26 cellular contexts compared by ENCODE assay signal in genomic region chr1:235025422-235025984, GRCh38.
DNase-seq lines count a peak whose midpoint lies in the region; ATAC-seq, FAIRE-seq and TF ChIP-seq lines count a peak whose summit lies in the region.
"Had no signal": no experiment of that assay in that cellular context is flagged by ENCODE, and none has a peak within 500 bp of the region (broad histone marks: within the 10 kb centered on the region; RNA-seq: fewer than 3 reads in every experiment).

No MANE protein-coding gene starts in this region.

- TF ChIP-seq POLR2A in GM12878 (IDR thresholded peaks at IDR 0.05; ENCODE audit: low read depth, low read length) (no peak), spleen (IDR thresholded peaks at IDR 0.05) (no peak), tibial nerve (IDR thresholded peaks at IDR 0.05) (no peak)

- H3K27ac ChIP-seq in HEK293 (ENCODE audit: extremely low read depth, low read depth, low read length) = no peak overlapping the region
- H3K27ac ChIP-seq in GM12878 (ENCODE audit: control insufficient read depth, insufficient read depth) = peak overlapping the region; percentile 75
- H3K27ac ChIP-seq in spleen = no peak overlapping the region
- H3K27ac ChIP-seq in coronary artery = no peak overlapping the region
- H3K27ac ChIP-seq in tibial nerve = no peak overlapping the region
- H3K27ac ChIP-seq: left ventricle myocardium inferior, Peyer's patch had no signal

- H3K4me1 Mint-ChIP-seq in activated CD8-positive, alpha-beta memory T cell treated with anti-CD3 and anti-CD28 coated beads, Interleukin-2, amount 10 ng/mL, durations not matched to agents 7 days and 5 days = peaks cover 28% of the 10 kb centered on the region

- no peaks in the 10 kb centered on the region for H3K9me3 ChIP-seq in HEK293 (ENCODE audit: control insufficient read depth, insufficient read depth, low read depth, low read length)
- peaks cover 7% of the 10 kb centered on the region; the same call in 2 of the 3 replicates for H3K9me3 ChIP-seq in GM12878 (replicated peaks; ENCODE audit: control insufficient read depth, insufficient read depth, low read length)
- peaks cover 0 to 6% (median 1%) of the 10 kb centered on the region in 8 donors for H3K9me3 ChIP-seq in spleen
- H3K9me3 ChIP-seq in tibial nerve = no peaks in the 10 kb centered on the region
- H3K9me3 ChIP-seq: HAP-1, left ventricle myocardium inferior, Peyer's patch had no signal

- SMC1A ChIA-PET in GM12878 (lab: Charles Lee; ENCODE audit: uncharacterized antibody, unreplicated experiment) = interaction anchor here (0.9 to 11.0 kb wide), 13 partner anchors 8 to 525 kb away, joined by 3 to 125 read pairs (median 9); no protein-coding TSS in a partner anchor

- H3K9ac ChIP-seq in GM12878 (ENCODE audit: control insufficient read depth, insufficient read depth, low read length) = peak overlapping the region; percentile 17

- no peak overlapping the region for H3K27ac Mint-ChIP-seq in activated CD8-positive, alpha-beta memory T cell treated with anti-CD3 and anti-CD28 coated beads, Interleukin-2, amount 10 ng/mL, durations not matched to agents 7 days and 5 days

- H3K27me3 ChIP-seq in GM12878 (replicated peaks in 1 of 2; ENCODE audit: control insufficient read depth in 2 of 2, insufficient read depth in 2 of 2, low read length in 1 of 2) (no peaks in the 10 kb centered on the region), spleen (replicated peaks in 1 of 7) (no peaks in the 10 kb centered on the region), tibial nerve (no peaks in the 10 kb centered on the region)
- H3K27me3 ChIP-seq: MG63, Peyer's patch had no signal

- H3K79me2 ChIP-seq in GM12878 (ENCODE audit: control insufficient read depth, insufficient read depth, low read length) = no peaks in the 10 kb centered on the region

- peaks cover 4% of the 10 kb centered on the region for H3K36me3 Mint-ChIP-seq in activated CD8-positive, alpha-beta memory T cell treated with anti-CD3 and anti-CD28 coated beads, Interleukin-2, amount 10 ng/mL, durations not matched to agents 7 days and 5 days
- H3K36me3 Mint-ChIP-seq: brain; naive thymus-derived CD8-positive, alpha-beta T cell had no signal

- peak; percentile 28 for ATAC-seq in activated CD8-positive, alpha-beta memory T cell treated with anti-CD3 and anti-CD28 coated beads, Interleukin-2, amount 10 ng/mL, durations not matched to agents 7 days and 5 days
- no peak for ATAC-seq in GM12878

- intact Hi-C loops in GM12878 (cut with micrococcal nuclease; ENCODE audit: unreplicated experiment) (loop anchor here (1.0 kb wide), 1 partner anchor 50 kb away; no protein-coding TSS in a partner anchor), spleen (cut with DNase I; ENCODE audit: low total_unique reads) (no loop called here)

- in situ Hi-C loops in GM12878 (cut with MboI) = no loop called here

- no peak overlapping the region for H3K4me3 Mint-ChIP-seq in activated CD8-positive, alpha-beta memory T cell treated with anti-CD3 and anti-CD28 coated beads, Interleukin-2, amount 10 ng/mL, durations not matched to agents 7 days and 5 days
- H3K4me3 Mint-ChIP-seq: brain; naive thymus-derived CD8-positive, alpha-beta T cell had no signal

- peak overlapping the region; percentile 3; the same call in 1 of the 2 replicates for H2AFZ ChIP-seq in GM12878 (ENCODE audit: control insufficient read depth, low read depth, low read length)

- no peaks in the 10 kb centered on the region for H3K4me1 ChIP-seq in HEK293 (ENCODE audit: control insufficient read depth, insufficient read depth, low read length)
- H3K4me1 ChIP-seq in GM12878 (ENCODE audit: control insufficient read depth, insufficient read depth, low read length) = peaks cover 43% of the 10 kb centered on the region
- peaks cover 0 to 22% (median 0%) of the 10 kb centered on the region in 6 donors for H3K4me1 ChIP-seq in spleen
- H3K4me1 ChIP-seq in tibial nerve = peaks cover 0 to 14% (median 5%) of the 10 kb centered on the region in 4 donors
- H3K4me1 ChIP-seq: HAP-1 had no signal

- RAD21 ChIA-PET in GM12878 (lab: Charles Lee; ENCODE audit: unreplicated experiment) = interaction anchor here (0.7 to 4.0 kb wide), 6 partner anchors 9 to 53 kb away, joined by 3 to 31 read pairs (median 6); no protein-coding TSS in a partner anchor

- H3K4me2 ChIP-seq in GM12878 (ENCODE audit: control insufficient read depth, insufficient read depth) = peak overlapping the region; percentile 1

- no peaks in the 10 kb centered on the region for H3K27me3 Mint-ChIP-seq in activated CD8-positive, alpha-beta memory T cell treated with anti-CD3 and anti-CD28 coated beads, Interleukin-2, amount 10 ng/mL, durations not matched to agents 7 days and 5 days
- H3K27me3 Mint-ChIP-seq: brain; naive thymus-derived CD8-positive, alpha-beta T cell had no signal

- TF ChIP-seq EP300 in GM12878 (IDR thresholded peaks at IDR 0.05; ENCODE audit: borderline replicate concordance in 1 of 2, control insufficient read depth in 1 of 2, low read depth in 2 of 2, low read length in 2 of 2) (no peak), tibial nerve (IDR thresholded peaks at IDR 0.05) (no peak)

- no peak for DNase-seq in activated CD8-positive, alpha-beta memory T cell treated with anti-CD3 and anti-CD28 coated beads, Interleukin-2, amount 10 ng/mL, durations not matched to agents 7 days and 5 days
- no peak for DNase-seq in activated CD8-positive, alpha-beta memory T cell treated with anti-CD3 and anti-CD28 coated beads, Interleukin-2, amount 50 U/mL, for 4 hours
- DNase-seq in GM12878 (ENCODE audit: low read depth, low spot score) = no peak
- peak; percentile 18 for DNase-seq in spleen
- no peak for DNase-seq in NCI-H1092 treated with DMSO at 0.1 percent for 48 hours (lab: John Stamatoyannopoulos, UW)
- no peak for DNase-seq in coronary artery (ENCODE audit: low spot score)
- DNase-seq in tibial nerve (ENCODE audit: low spot score in 2 of 2) = no peak
- DNase-seq: activated naive CD4-positive, alpha-beta T cell treated with Interleukin-2 at 50 U/mL for 16 hours; cerebellar nuclear complex; DMS79; GF-D8; KG1; left ventricle myocardium inferior; MG63; midbrain; naive thymus-derived CD8-positive, alpha-beta T cell; NCI-H1417 treated with DMSO at 0.1 percent for 48 hours; NCI-H446 treated with DMSO at 0.1 percent for 48 hours; SHP77 treated with DMSO at 0.1 percent for 48 hours; small intestine; stimulated activated CD4-positive, alpha-beta T cell treated with anti-CD3 and anti-CD28 coated beads, Interleukin-1b, Interleukin-23, amount 100 ng/mL, for 48 hours; T1000 had no signal

- BruUV-seq in GM12878 (replicated peaks; lab: Mats Ljungman, UMichigan) = no TSS peak

- POLR2A ChIA-PET in HEK293 (lab: Yijun Ruan, JAX) (no interaction called here), GM12878 (lab: Charles Lee) (interaction anchor here (0.9 to 2.3 kb wide), 4 partner anchors 9 to 47 kb away, joined by 3 to 17 read pairs (median 10); no protein-coding TSS in a partner anchor)

- TF ChIP-seq CTCF in HEK293 (tag by site-specific recombination; IDR thresholded peaks at IDR 0.05) (no peak), GM12878 (IDR thresholded peaks at IDR 0.05 in 2 of 3, conservative IDR thresholded peaks at IDR 0.05 in 1 of 3; ENCODE audit: control insufficient read depth in 2 of 3, extremely low read depth in 1 of 3, insufficient read depth in 1 of 3, low read depth in 3 of 3, low read length in 3 of 3) (no peak), spleen (IDR thresholded peaks at IDR 0.05 in 8 of 11, conservative IDR thresholded peaks at IDR 0.05 in 3 of 11) (no peak), coronary artery (IDR thresholded peaks at IDR 0.05) (no peak), tibial nerve (IDR thresholded peaks at IDR 0.05) (no peak)

- no peaks in the 10 kb centered on the region for H4K20me1 ChIP-seq in GM12878 (ENCODE audit: control insufficient read depth, insufficient read depth)

- H3K9me3 Mint-ChIP-seq in activated CD8-positive, alpha-beta memory T cell treated with anti-CD3 and anti-CD28 coated beads, Interleukin-2, amount 10 ng/mL, durations not matched to agents 7 days and 5 days (ENCODE audit: low read depth) = peaks cover 8% of the 10 kb centered on the region

- no peak overlapping the region for H3K4me3 ChIP-seq in HEK293 (ENCODE audit: low read depth, low read length)
- no peak overlapping the region for H3K4me3 ChIP-seq in GM12878
- no peak overlapping the region for H3K4me3 ChIP-seq in spleen
- no peak overlapping the region for H3K4me3 ChIP-seq in coronary artery
- no peak overlapping the region for H3K4me3 ChIP-seq in tibial nerve
- H3K4me3 ChIP-seq: HAP-1, left ventricle myocardium inferior, MG63, Peyer's patch had no signal

- H3K36me3 ChIP-seq in HEK293 (ENCODE audit: control insufficient read depth in 2 of 2, insufficient read depth in 1 of 2, low read length in 2 of 2) (no peaks in the 10 kb centered on the region), GM12878 (ENCODE audit: control insufficient read depth in 2 of 2, insufficient read depth in 2 of 2, low read length in 1 of 2) (no peaks in the 10 kb centered on the region), spleen (no peaks in the 10 kb centered on the region), tibial nerve (no peaks in the 10 kb centered on the region)
- H3K36me3 ChIP-seq: HAP-1, left ventricle myocardium inferior, MG63, Peyer's patch had no signal

- no peak for TF ChIP-seq RAD21 in GM12878 (IDR thresholded peaks at IDR 0.05; ENCODE audit: insufficient read depth, low read depth, low read length)

- CTCF ChIA-PET in activated CD8-positive, alpha-beta memory T cell treated with anti-CD3 and anti-CD28 coated beads, Interleukin-2, amount 10 ng/mL, durations not matched to agents 7 days and 5 days (lab: Charles Lee) = interaction anchor here (2.0 kb wide), 1 partner anchor 9 kb away, joined by 8 read pairs; no protein-coding TSS in a partner anchor
- CTCF ChIA-PET in HEK293 (lab: Yijun Ruan, JAX) (interaction anchor here (0.9 to 1.5 kb wide), 2 partner anchors 29 to 526 kb away, joined by 3 read pairs; no protein-coding TSS in a partner anchor), GM12878 (lab: Yijun Ruan, JAX) (interaction anchor here (0.8 to 2.9 kb wide), 6 partner anchors 9 to 26 kb away, joined by 4 to 13 read pairs (median 7); no protein-coding TSS in a partner anchor)

- WGBS in GM12878 (ENCODE audit: insufficient coverage, insufficient replicate concordance, low lambda C conversion rate, missing lambda C conversion rate) = 78% methylated on average over 5 of the region's 5 CpGs
- 93 to 99% (median 97%) methylated on average over 5 of the region's 5 CpGs for WGBS in spleen, 5 donors
- WGBS in tibial nerve, 2 donors = 93 to 94% methylated on average over 5 of the region's 5 CpGs

- no peak for FAIRE-seq in GM12878 (lab: Jason Lieb, UNC)

TF ChIP-seq in HEK293, 187 proteins besides CTCF, POLR2A, EP300 and RAD21 (continues in another document):
- no peak for TF ChIP-seq ZNF335 (tag by site-specific recombination; conservative IDR thresholded peaks at IDR 0.05)

TF ChIP-seq in GM12878, 131 proteins besides CTCF, POLR2A, EP300 and RAD21 (continues in another document):
- no peak for TF ChIP-seq PAX5 (IDR thresholded peaks at IDR 0.05; ENCODE audit: borderline replicate concordance, low read depth, low read length)
